8 cellular contexts compared by ENCODE assay signal in genomic region chr7:74289660-74290589, GRCh38. TPM values are rescaled to one million over a fixed set of nuclear protein-coding genes. Genes with fewer than 3 reads are reported as not detected.
DNase-seq lines count a peak whose midpoint lies in the region; ATAC-seq and TF ChIP-seq lines count a peak whose summit lies in the region.

No MANE protein-coding gene starts in this region.

- ATAC-seq in Right ventricle myocardium superior (ENCODE audit: poor library complexity) (peak; percentile 26), GM19455 (IDR thresholded peaks at IDR 0.05; ENCODE audit: unreplicated experiment) (no peak)

- intact Hi-C loops in Right ventricle myocardium superior (cut with DNase I): no loop called here

- DNase-seq in GM03348 (ENCODE audit: low spot score) (peak; percentile 81), LNCaP clone FGC (ENCODE audit: low read depth) (no peak), Right ventricle myocardium superior (peak; percentile 62), pons (ENCODE audit: low spot score) (peak; percentile 39), GM19240 (ENCODE audit: insufficient read length, low spot score) (no peak), NCI-H2029 (lab: John Stamatoyannopoulos, UW) (no peak)
- DNase-seq in activated naive CD4-positive, alpha-beta T cell treated with anti-CD3 and anti-CD28 coated beads, Interleukin-2, amount 50 U/mL, for 16 hours: peak; percentile 34

- TF ChIP-seq CTCF in LNCaP clone FGC (IDR thresholded peaks at IDR 0.05; ENCODE audit: control insufficient read depth, extremely low read depth, insufficient read depth): no peak

- H3K4me3 ChIP-seq in LNCaP clone FGC (ENCODE audit: low read depth, low read length): peak overlapping the region; percentile 53

RNA-seq across cellular contexts. Expression of gene CLIP2, which starts 0.7 kb away (rescaled TPM):
- 6.6 TPM for total RNA-seq in Right ventricle myocardium superior

RNA-seq across cellular contexts. Expression of gene RFC2, which starts 35.7 kb away (rescaled TPM):
- 9.4 TPM for total RNA-seq in Right ventricle myocardium superior

Comparison
In these comparisons a context has a peak if more than half of its experiments do, and no peak if none do; other contexts are left out.
1. DNase-seq: peak in GM03348 (single experiment), activated naive CD4-positive, alpha-beta T cell treated with anti-CD3 and anti-CD28 coated beads, Interleukin-2, amount 50 U/mL, for 16 hours (single experiment), Right ventricle myocardium superior (single experiment) and pons (single experiment); none in LNCaP clone FGC (single experiment), GM19240 (single experiment) and NCI-H2029 (single experiment).